Comparison of ENCODE assay signal across 21 cellular contexts in the genomic region with DNA sequence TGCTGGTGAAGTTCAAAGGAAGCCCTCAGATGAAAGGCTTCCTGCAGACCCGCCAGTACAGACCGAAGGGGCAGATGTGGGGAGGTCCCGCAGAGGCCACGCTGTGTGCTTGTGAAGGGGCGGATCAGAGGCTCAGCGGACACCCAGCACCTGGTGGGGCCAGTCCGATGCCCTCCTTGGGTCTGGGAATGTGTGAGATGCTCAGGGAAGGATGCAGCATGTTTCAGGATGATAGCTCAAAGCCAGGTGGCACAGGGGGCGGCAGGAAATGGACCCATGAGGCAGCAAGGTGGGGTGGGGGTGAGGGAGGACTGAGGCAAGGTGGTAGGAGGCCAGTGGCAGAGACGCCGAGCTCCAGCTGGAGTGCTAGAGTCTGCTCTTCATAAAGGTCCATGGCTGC. TPM values are rescaled to one million over a fixed set of nuclear protein-coding genes. Genes with fewer than 3 reads are reported as not detected.
"Had no signal": no experiment of that assay in that cellular context is flagged by ENCODE, and none has a peak within 500 bp of the region (broad histone marks: within the 10 kb centered on the region; RNA-seq: fewer than 3 reads in every experiment).

No MANE protein-coding gene starts in this region.

- H3K36me3 ChIP-seq: thyroid gland had no signal

- H3K27me3 ChIP-seq: body of pancreas, thyroid gland had no signal

- H3K4me1 ChIP-seq: body of pancreas had no signal

- H3K27ac ChIP-seq: thyroid gland had no signal

- H3K9me3 ChIP-seq: body of pancreas, thyroid gland had no signal

- H3K4me3 Mint-ChIP-seq: activated CD4-positive, alpha-beta memory T cell treated with anti-CD3 and anti-CD28 coated beads for 36 hours; activated naive CD4-positive, alpha-beta T cell treated with anti-CD3 and anti-CD28 coated beads for 36 hours; activated T-cell treated with anti-CD3 and anti-CD28 coated beads, Interleukin-2, amount 50 U/mL, for 72 hours; dendritic cell treated with granulocyte-macrophage colony-stimulating factor and Interleukin-4, amounts not matched to agents 40 ng/mL and 50 ng/mL, for 4 days; mesothelial cell of epicardium; naive thymus-derived CD8-positive, alpha-beta T cell had no signal

- H3K36me3 Mint-ChIP-seq: activated CD4-positive, alpha-beta memory T cell treated with anti-CD3 and anti-CD28 coated beads for 36 hours; mesothelial cell of epicardium; naive thymus-derived CD8-positive, alpha-beta T cell had no signal

- H3K4me3 ChIP-seq: body of pancreas, lung, thyroid gland had no signal

- FAIRE-seq: endometrium, kidney had no signal

- H3K9me3 Mint-ChIP-seq: activated CD4-positive, alpha-beta memory T cell treated with anti-CD3 and anti-CD28 coated beads for 36 hours; activated naive CD4-positive, alpha-beta T cell treated with anti-CD3 and anti-CD28 coated beads for 36 hours; activated T-cell treated with anti-CD3 and anti-CD28 coated beads, Interleukin-2, amount 50 U/mL, for 72 hours; dendritic cell treated with granulocyte-macrophage colony-stimulating factor and Interleukin-4, amounts not matched to agents 40 ng/mL and 50 ng/mL, for 4 days; naive thymus-derived CD8-positive, alpha-beta T cell had no signal

- H3K27ac Mint-ChIP-seq: activated CD4-positive, alpha-beta memory T cell treated with anti-CD3 and anti-CD28 coated beads for 36 hours; activated naive CD4-positive, alpha-beta T cell treated with anti-CD3 and anti-CD28 coated beads for 36 hours; activated T-cell treated with anti-CD3 and anti-CD28 coated beads, Interleukin-2, amount 50 U/mL, for 72 hours; dendritic cell treated with granulocyte-macrophage colony-stimulating factor and Interleukin-4, amounts not matched to agents 40 ng/mL and 50 ng/mL, for 4 days; mesothelial cell of epicardium; naive thymus-derived CD8-positive, alpha-beta T cell had no signal

- DNase-seq: activated CD4-positive, alpha-beta memory T cell treated with anti-CD3 and anti-CD28 coated beads for 36 hours; activated CD4-positive, alpha-beta T cell treated with anti-CD3 and anti-CD28 coated beads for 48 hours; activated effector memory CD4-positive, alpha-beta T cell treated with Interleukin-2 at 50 U/mL for 16 hours; activated naive CD4-positive, alpha-beta T cell treated with anti-CD3 and anti-CD28 coated beads for 36 hours; activated T-cell treated with anti-CD3 and anti-CD28 coated beads, Interleukin-2, amount 50 U/mL, for 72 hours; anterior cingulate cortex; effector CD4-positive, alpha-beta T cell; erythroblast; foreskin melanocyte; kidney; naive thymus-derived CD8-positive, alpha-beta T cell; occipital lobe; posterior cingulate gyrus; stimulated activated CD4-positive, alpha-beta T cell treated with anti-CD3 and anti-CD28 coated beads, Interleukin-4, amount 100 ng/mL, for 4 hours; stimulated activated naive CD8-positive, alpha-beta T cell treated with anti-CD3 and anti-CD28 coated beads, Interleukin-15, Interleukin-2, amounts not matched to agents 100 U/mL and 50 U/mL, for 24 hours; thyroid gland had no signal

- ATAC-seq: activated T-cell treated with anti-CD3 and anti-CD28 coated beads, Interleukin-2, amount 50 U/mL, for 72 hours; stimulated activated naive CD8-positive, alpha-beta T cell treated with anti-CD3 and anti-CD28 coated beads, Interleukin-15, Interleukin-2, amounts not matched to agents 100 U/mL and 50 U/mL, for 24 hours had no signal

RNA-seq across cellular contexts. Expression of a gene that starts 27.9 kb away (rescaled TPM):
- total RNA-seq: naive thymus-derived CD8-positive, alpha-beta T cell had no signal
- polyA plus RNA-seq: naive thymus-derived CD8-positive, alpha-beta T cell had no signal
